In genomic region chr5:135481908-135482307, GRCh38 we compare ENCODE assay signal across 31 cellular contexts. TPM values are rescaled to one million over a fixed set of nuclear protein-coding genes. Genes with fewer than 3 reads are reported as not detected.
"Had no signal": no experiment of that assay in that cellular context is flagged by ENCODE, and none has a peak within 500 bp of the region (broad histone marks: within the 10 kb centered on the region; RNA-seq: fewer than 3 reads in every experiment).

No MANE protein-coding gene starts in this region.

- H3K27ac ChIP-seq: adrenal gland, cardiac muscle cell, heart left ventricle, left lung, neutrophil, ovary, sigmoid colon, thoracic aorta, upper lobe of left lung had no signal

- H3K4me1 ChIP-seq: adrenal gland, heart left ventricle, left lung, sigmoid colon had no signal

- H3K36me3 ChIP-seq: adrenal gland, cardiac muscle cell, heart left ventricle, left lung, neutrophil, ovary, sigmoid colon, thoracic aorta, upper lobe of left lung had no signal

- H3K9me3 ChIP-seq: adrenal gland, heart left ventricle, left lung, neutrophil, ovary, sigmoid colon, thoracic aorta, upper lobe of left lung had no signal

- H3K4me3 ChIP-seq: adrenal gland, cardiac muscle cell, heart left ventricle, left lung, lung, ovary, sigmoid colon, thoracic aorta, upper lobe of left lung had no signal

- ATAC-seq: activated CD4-positive, alpha-beta T cell treated with anti-CD3 and anti-CD28 coated beads for 36 hours; activated T-cell treated with anti-CD3 and anti-CD28 coated beads, Interleukin-2, amount 50 U/mL, for 72 hours; esophagus mucosa; stimulated activated effector memory CD8-positive, alpha-beta T cell treated with anti-CD3 and anti-CD28 coated beads, Interleukin-12 subunit alpha, Interleukin-12 subunit beta, amount 100 ng/mL, for 72 hours had no signal

- FAIRE-seq: endothelial cell of umbilical vein, small intestine had no signal

- H3K27me3 ChIP-seq: ovary had no signal

- DNase-seq: activated CD4-positive, alpha-beta T cell treated with anti-CD3 and anti-CD28 coated beads for 36 hours; activated CD4-positive, alpha-beta T cell treated with anti-CD3 and anti-CD28 coated beads, Interleukin-2, amount 50 U/mL, for 4 hours; activated CD4-positive, CD25-positive, alpha-beta regulatory T cell; activated naive CD4-positive, alpha-beta T cell treated with anti-CD3 and anti-CD28 coated beads for 36 hours; activated naive CD8-positive, alpha-beta T cell treated with anti-CD3 and anti-CD28 coated beads for 36 hours; activated T-cell treated with anti-CD3 and anti-CD28 coated beads for 4 hours; activated T-cell treated with anti-CD3 and anti-CD28 coated beads, Interleukin-2, amount 50 U/mL, for 72 hours; cortex of kidney; foreskin fibroblast; heart left ventricle; left lung; ovary; sigmoid colon; small intestine; stimulated activated CD4-positive, alpha-beta T cell treated with anti-CD3 and anti-CD28 coated beads, Interleukin-4, amount 100 ng/mL, for 24 hours; upper lobe of left lung had no signal

RNA-seq across cellular contexts. Expression of gene TIFAB, which starts 29.8 kb away (rescaled TPM):
- total RNA-seq: activated CD4-positive, alpha-beta T cell treated with anti-CD3 and anti-CD28 coated beads for 36 hours; activated naive CD4-positive, alpha-beta T cell treated with anti-CD3 and anti-CD28 coated beads for 36 hours; activated naive CD8-positive, alpha-beta T cell treated with anti-CD3 and anti-CD28 coated beads for 36 hours; activated T-cell treated with anti-CD3 and anti-CD28 coated beads, Interleukin-2, amount 50 U/mL, for 72 hours; adrenal gland; cardiac muscle cell; cerebellum; endothelial cell of umbilical vein; esophagus mucosa; progenitor cell of endocrine pancreas; renal cortical epithelial cell; sigmoid colon; T-helper 1 cell treated with Interleukin-12 subunit alpha and Interleukin-12 subunit beta and Interleukin-4 antibody, amounts not matched to agents 30 ng/mL and 1 ng/mL, for 36 hours; thoracic aorta had no signal
- polyA plus RNA-seq: aorta, cardiac muscle cell, endothelial cell of umbilical vein had no signal

RNA-seq across cellular contexts. Expression of gene DCANP1, which starts 34.8 kb away (rescaled TPM):
- total RNA-seq: activated CD4-positive, alpha-beta T cell treated with anti-CD3 and anti-CD28 coated beads for 36 hours; activated naive CD4-positive, alpha-beta T cell treated with anti-CD3 and anti-CD28 coated beads for 36 hours; activated naive CD8-positive, alpha-beta T cell treated with anti-CD3 and anti-CD28 coated beads for 36 hours; activated T-cell treated with anti-CD3 and anti-CD28 coated beads, Interleukin-2, amount 50 U/mL, for 72 hours; adrenal gland; aorta; cardiac muscle cell; cerebellum; endothelial cell of umbilical vein; esophagus mucosa; progenitor cell of endocrine pancreas; renal cortical epithelial cell; sigmoid colon; T-helper 1 cell treated with Interleukin-12 subunit alpha and Interleukin-12 subunit beta and Interleukin-4 antibody, amounts not matched to agents 30 ng/mL and 1 ng/mL, for 36 hours; thoracic aorta had no signal
- polyA plus RNA-seq: cardiac muscle cell, endothelial cell of umbilical vein, heart left ventricle, ovary had no signal

RNA-seq across cellular contexts. Expression of gene NEUROG1, which starts 53.9 kb away (rescaled TPM):
- total RNA-seq: activated CD4-positive, alpha-beta T cell treated with anti-CD3 and anti-CD28 coated beads for 36 hours; activated naive CD4-positive, alpha-beta T cell treated with anti-CD3 and anti-CD28 coated beads for 36 hours; activated naive CD8-positive, alpha-beta T cell treated with anti-CD3 and anti-CD28 coated beads for 36 hours; activated T-cell treated with anti-CD3 and anti-CD28 coated beads, Interleukin-2, amount 50 U/mL, for 72 hours; adrenal gland; aorta; cardiac muscle cell; endothelial cell of umbilical vein; esophagus mucosa; heart left ventricle; left lung; lung; mucosa of gallbladder; ovary; progenitor cell of endocrine pancreas; renal cortical epithelial cell; sigmoid colon; subcutaneous adipose tissue; T-helper 1 cell treated with Interleukin-12 subunit alpha and Interleukin-12 subunit beta and Interleukin-4 antibody, amounts not matched to agents 30 ng/mL and 1 ng/mL, for 36 hours; thoracic aorta; upper lobe of left lung had no signal
- polyA plus RNA-seq: adrenal gland, aorta, cardiac muscle cell, endothelial cell of umbilical vein, heart left ventricle, lung, sigmoid colon, small intestine had no signal
